7 cellular contexts compared by ENCODE assay signal in the genomic region with DNA sequence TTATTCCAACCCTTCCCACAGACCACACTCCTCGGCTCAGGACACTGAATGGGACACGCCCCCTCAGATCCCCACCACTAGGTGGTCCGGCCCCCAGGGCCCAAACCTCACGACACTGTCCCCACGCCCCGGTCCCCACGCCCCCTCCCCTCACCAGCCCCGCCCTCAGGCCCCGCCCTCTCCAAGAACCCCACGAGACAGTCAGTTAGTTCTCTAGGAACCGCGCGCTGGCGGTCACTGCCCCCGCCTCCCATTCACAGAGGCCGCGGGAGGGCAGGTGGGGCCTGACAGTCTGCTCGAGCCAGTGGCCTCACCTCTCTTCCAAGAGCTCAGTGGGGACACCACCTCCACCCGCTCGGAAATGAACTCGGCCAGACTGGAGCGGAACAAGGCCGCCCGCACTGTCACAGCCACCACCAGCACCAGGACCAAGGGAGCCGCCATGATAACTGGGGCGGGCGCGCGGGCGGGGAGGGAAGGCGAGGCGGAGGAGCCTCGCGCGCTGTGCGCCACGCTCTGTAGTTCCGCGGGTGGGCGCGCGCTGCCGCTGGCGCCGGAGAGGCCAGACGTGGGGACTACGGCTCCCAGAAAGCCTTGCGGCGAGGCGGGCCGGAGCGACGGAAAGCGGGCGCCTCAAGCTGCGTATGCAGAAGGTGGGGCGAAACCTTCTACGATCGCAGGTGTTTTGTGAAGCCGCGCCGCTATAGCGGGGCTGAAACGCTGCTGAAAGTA. TPM values are rescaled to one million over a fixed set of nuclear protein-coding genes. Genes with fewer than 3 reads are reported as not detected.
DNase-seq lines count a peak whose midpoint lies in the region; ATAC-seq, FAIRE-seq and TF ChIP-seq lines count a peak whose summit lies in the region.

TSS of gene PIGU (minus strand) at position 451 of the 732 bp plus-strand sequence. CDS start at position 444, 7 bp downstream.

- H3K4me1 Mint-ChIP-seq in T-helper 2 cell treated with Interferon-gamma antibody and Interleukin-4, amounts not matched to agents 5 μg/mL and 100 μg/mL, for 36 hours (ENCODE audit: low read depth), result peaks cover 17% of the 10 kb centered on the region
- H3K4me1 Mint-ChIP-seq in astrocyte (ENCODE audit: low read depth, unreplicated experiment), result peaks cover 2% of the 10 kb centered on the region

- H3K9ac ChIP-seq in astrocyte (ENCODE audit: low read length), result peak within 1 kb of the TSS; percentile 86

- no peaks in the 10 kb centered on the region for H3K9me3 ChIP-seq in astrocyte (ENCODE audit: insufficient read depth, low read depth, low read length)

- no peak for FAIRE-seq in astrocyte (lab: Jason Lieb, UNC)

- no peaks in the 10 kb centered on the region for H3K9me3 Mint-ChIP-seq in T-helper 2 cell treated with Interferon-gamma antibody and Interleukin-4, amounts not matched to agents 5 μg/mL and 100 μg/mL, for 36 hours
- H3K9me3 Mint-ChIP-seq in astrocyte (ENCODE audit: unreplicated experiment), result no peaks in the 10 kb centered on the region

- H3K27me3 ChIP-seq in astrocyte (ENCODE audit: insufficient read depth, low read length), result no peaks in the 10 kb centered on the region

- H3K27ac ChIP-seq in astrocyte (ENCODE audit: low read depth, low read length), result peak within 1 kb of the TSS; percentile 62

- H3K27ac Mint-ChIP-seq in T-helper 2 cell treated with Interferon-gamma antibody and Interleukin-4, amounts not matched to agents 5 μg/mL and 100 μg/mL, for 36 hours, result peak within 1 kb of the TSS; percentile 96
- peak within 1 kb of the TSS; percentile 90 for H3K27ac Mint-ChIP-seq in astrocyte (ENCODE audit: unreplicated experiment)

- H3K4me3 Mint-ChIP-seq in T-helper 2 cell treated with Interferon-gamma antibody and Interleukin-4, amounts not matched to agents 5 μg/mL and 100 μg/mL, for 36 hours, result peak within 1 kb of the TSS; percentile 99
- peak within 1 kb of the TSS; percentile 94 for H3K4me3 Mint-ChIP-seq in astrocyte (ENCODE audit: unreplicated experiment)

- TF ChIP-seq CTCF in astrocyte (IDR thresholded peaks at IDR 0.05; ENCODE audit: insufficient read depth, low read depth, low read length), result no peak

- peak within 1 kb of the TSS; percentile 97 for H3K4me2 ChIP-seq in astrocyte (ENCODE audit: low read length)

- no peaks in the 10 kb centered on the region for H3K36me3 Mint-ChIP-seq in T-helper 2 cell treated with Interferon-gamma antibody and Interleukin-4, amounts not matched to agents 5 μg/mL and 100 μg/mL, for 36 hours (ENCODE audit: low read depth)
- no peaks in the 10 kb centered on the region for H3K36me3 Mint-ChIP-seq in astrocyte (ENCODE audit: low read depth, unreplicated experiment)

- no peaks in the 10 kb centered on the region for H4K20me1 ChIP-seq in astrocyte (ENCODE audit: insufficient read depth, low read length)

- peak within 1 kb of the TSS; percentile 94 for H3K4me3 ChIP-seq in astrocyte (ENCODE audit: insufficient read depth, low read depth, low read length)

- peak; percentile 96 for ATAC-seq in GM18502 (IDR thresholded peaks at IDR 0.05; ENCODE audit: poor library complexity, unreplicated experiment)
- peak; percentile 99 for ATAC-seq in HG02970 (IDR thresholded peaks at IDR 0.05; ENCODE audit: low FRiP score, unreplicated experiment)

- H3K4me1 ChIP-seq in astrocyte (ENCODE audit: insufficient read depth, low read length), result peaks cover 3% of the 10 kb centered on the region

- peak; percentile 95 to 96 for DNase-seq in NCI-H1930 (lab: John Stamatoyannopoulos, UW)
- DNase-seq in T-helper 2 cell treated with Interferon-gamma antibody and Interleukin-4, amounts not matched to agents 5 μg/mL and 100 μg/mL, for 36 hours (ENCODE audit: low spot score), result peak; percentile 97
- DNase-seq in astrocyte (ENCODE audit: low read depth), result peak; percentile 87
- DNase-seq in hepatic stellate cell (ENCODE audit: low spot score), result peak; percentile 91
- peak; percentile 86 for DNase-seq in renal cortical epithelial cell (ENCODE audit: low read depth)

- H2AFZ ChIP-seq in astrocyte (ENCODE audit: low read depth, low read length), result peak within 1 kb of the TSS; percentile 97

- H3K27me3 Mint-ChIP-seq in T-helper 2 cell treated with Interferon-gamma antibody and Interleukin-4, amounts not matched to agents 5 μg/mL and 100 μg/mL, for 36 hours (ENCODE audit: low read depth), result no peaks in the 10 kb centered on the region
- no peaks in the 10 kb centered on the region for H3K27me3 Mint-ChIP-seq in astrocyte (ENCODE audit: low read depth, unreplicated experiment)

- no peaks in the 10 kb centered on the region for H3K36me3 ChIP-seq in astrocyte (ENCODE audit: insufficient read depth, low read length)

- H3K79me2 ChIP-seq in astrocyte (ENCODE audit: insufficient read depth, low read length), result peaks cover 18% of the 10 kb centered on the region

RNA-seq across cellular contexts. Expression of gene PIGU, which starts in this region (rescaled TPM):
- total RNA-seq in astrocyte, result 16.7 and 17.4 TPM in 2 replicates
- 6.6 and 9.7 TPM in 2 replicates for total RNA-seq in renal cortical epithelial cell

Comparison
In these comparisons a context has a peak if more than half of its experiments do, and no peak if none do; other contexts are left out.
1. Peak in every context shown above with its lines: DNase-seq, ATAC-seq, H3K4me3 ChIP-seq and H3K27ac ChIP-seq.